In genomic region chr17:58302919-58303551, GRCh38 we compare ENCODE assay signal across 2 cellular contexts.
TF ChIP-seq lines count a peak whose summit lies in the region.

No MANE protein-coding gene starts in this region.

TF ChIP-seq in SK-N-SH, 30 proteins besides CTCF, POLR2A, EP300 and RAD21 (continued from another document):
- TF ChIP-seq NRF1 (IDR thresholded peaks at IDR 0.05; ENCODE audit: low read depth, low read length) (no peak), RXRA (IDR thresholded peaks at IDR 0.05; ENCODE audit: borderline replicate concordance, low read depth) (no peak)

TF ChIP-seq in SK-N-SH treated with all-trans-retinoic acid at 6 μM for 48 hours, 23 proteins besides CTCF, POLR2A, EP300 and RAD21 (continued from another document):
- TF ChIP-seq POU6F1 (CRISPR knock-in tag; IDR thresholded peaks at IDR 0.05; ENCODE audit: borderline replicate concordance, low read depth) (no peak), RARB (CRISPR knock-in tag; IDR thresholded peaks at IDR 0.05) (no peak), ZFP30 (CRISPR knock-in tag; IDR thresholded peaks at IDR 0.05) (no peak), BACH2 (CRISPR knock-in tag; IDR thresholded peaks at IDR 0.05; ENCODE audit: borderline replicate concordance) (no peak), SNAI2 (CRISPR knock-in tag; IDR thresholded peaks at IDR 0.05) (no peak), CSDC2 (CRISPR knock-in tag; IDR thresholded peaks at IDR 0.05) (no peak)
TF ChIP-seq in SK-N-SH treated with all-trans-retinoic acid at 6 μM for 48 hours: peak in this region for 0.
